In the genomic region with DNA sequence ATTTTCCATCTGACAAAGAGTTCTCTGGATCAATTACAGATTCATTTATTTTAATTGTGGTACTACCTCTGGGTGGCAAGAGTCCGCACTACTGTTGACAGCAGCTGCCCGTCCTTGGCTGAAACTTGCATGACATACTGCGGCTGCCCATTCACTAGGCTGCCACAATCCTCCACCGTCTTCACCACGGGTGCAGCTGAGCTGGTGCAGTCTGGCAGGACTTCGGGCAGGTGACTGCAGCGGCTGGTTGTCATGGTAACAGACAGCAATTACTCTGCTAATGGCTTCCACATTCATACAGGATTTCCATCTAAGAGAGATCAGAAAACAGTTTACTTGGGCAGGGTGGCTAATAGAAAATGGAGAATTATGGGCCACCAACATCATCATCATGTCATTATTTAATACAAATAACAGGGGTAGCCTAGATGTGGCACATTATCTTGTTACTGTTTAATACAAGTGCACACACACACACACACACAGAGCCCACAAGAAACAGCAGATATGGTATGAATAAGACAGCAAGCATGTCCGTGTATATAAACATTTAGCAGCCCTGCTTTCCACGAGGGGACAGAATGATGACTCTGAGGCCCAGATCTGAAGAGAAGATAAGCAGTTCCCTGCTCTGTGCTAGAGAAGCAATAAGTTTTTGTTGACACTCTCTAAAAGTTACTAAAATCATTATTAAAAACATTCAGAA, we compare ENCODE assay signal across 11 cellular contexts.
A peak's percentile ranks its signal among the peaks of the same experiment; 100 is the strongest.
DNase-seq lines count a peak whose midpoint lies in the region; FAIRE-seq and TF ChIP-seq lines count a peak whose summit lies in the region.
"Had no signal": no experiment of that assay in that cellular context is flagged by ENCODE, and none has a peak within 500 bp of the region (broad histone marks: within the 10 kb centered on the region; RNA-seq: fewer than 3 reads in every experiment).

No MANE protein-coding gene starts in this region.

- no peaks in the 10 kb centered on the region for H3K9me3 Mint-ChIP-seq in chondrocyte (ENCODE audit: low read depth)

- DNase-seq in DMS153 treated with DMSO at 0.1 percent for 48 hours (lab: John Stamatoyannopoulos, UW; ENCODE audit: unreplicated experiment) (peak; percentile 56), NCI-H1930 (lab: John Stamatoyannopoulos, UW) (peak; percentile 0 to 41), WERI-Rb-1 (peak; percentile 11), iris pigment epithelial cell (ENCODE audit: low read depth) (peak; percentile 75), GM10248 (ENCODE audit: extremely low spot score) (no peak), chondrocyte (ENCODE audit: low spot score) (no peak), NCI-H446 treated with DMSO at 0.1 percent for 48 hours (lab: John Stamatoyannopoulos, UW) (no peak), urothelium cell line (ENCODE audit: low spot score) (no peak)
- DNase-seq: activated effector memory CD4-positive, alpha-beta T cell treated with anti-CD3 and anti-CD28 coated beads, Interleukin-2, amount 50 U/mL, for 16 hours had no signal

- H3K27me3 Mint-ChIP-seq in chondrocyte (ENCODE audit: low read depth), result no peaks in the 10 kb centered on the region

- H3K4me3 ChIP-seq in WERI-Rb-1 (ENCODE audit: low read depth, low read length), result no peak overlapping the region
- H3K4me3 ChIP-seq: SJSA1, tibial nerve had no signal

- no peaks in the 10 kb centered on the region for H3K9me3 ChIP-seq in WERI-Rb-1 (ENCODE audit: severe bottlenecking)
- H3K9me3 ChIP-seq: SJSA1, tibial nerve had no signal

- H3K27me3 ChIP-seq in WERI-Rb-1 (ENCODE audit: insufficient read depth, low read depth, severe bottlenecking), result no peaks in the 10 kb centered on the region
- H3K27me3 ChIP-seq: SJSA1, tibial nerve had no signal

- no peak overlapping the region for H3K27ac ChIP-seq in WERI-Rb-1
- H3K27ac ChIP-seq: SJSA1, tibial nerve had no signal

- TF ChIP-seq CTCF in WERI-Rb-1 (IDR thresholded peaks at IDR 0.05; ENCODE audit: low read depth, low read length), result no peak
- no peak for TF ChIP-seq CTCF in GM10248 (IDR thresholded peaks at IDR 0.05; ENCODE audit: control extremely low read depth, extremely low read depth, low read depth, missing control alignments)
- TF ChIP-seq CTCF in chondrocyte (IDR thresholded peaks at IDR 0.05), result no peak

- CTCF ChIA-PET in GM10248 (lab: Yijun Ruan, JAX), result no interaction called here

- no peak overlapping the region for H3K27ac Mint-ChIP-seq in chondrocyte (ENCODE audit: unreplicated experiment)

- POLR2A ChIA-PET in GM10248 (lab: Yijun Ruan, JAX), result no interaction called here

- no peak overlapping the region for H3K4me3 Mint-ChIP-seq in chondrocyte (ENCODE audit: unreplicated experiment)

- H3K36me3 Mint-ChIP-seq in chondrocyte (ENCODE audit: low read depth), result no peaks in the 10 kb centered on the region

- no peak for FAIRE-seq in urothelium cell line (lab: Jason Lieb, UNC)

- no peaks in the 10 kb centered on the region; the same call in none of the 2 replicates for H3K36me3 ChIP-seq in WERI-Rb-1
- H3K36me3 ChIP-seq: SJSA1, tibial nerve had no signal

- peaks cover 15% of the 10 kb centered on the region for H3K4me1 Mint-ChIP-seq in chondrocyte (ENCODE audit: low read depth)

Comparison
In these comparisons a context has a peak if more than half of its experiments do, and no peak if none do; other contexts are left out.
1. DNase-seq: peak in DMS153 treated with DMSO at 0.1 percent for 48 hours (single experiment), NCI-H1930 (2 of 2), WERI-Rb-1 (single experiment) and iris pigment epithelial cell (single experiment); none in GM10248 (single experiment), chondrocyte (single experiment), NCI-H446 treated with DMSO at 0.1 percent for 48 hours (single experiment) and urothelium cell line (single experiment).